9 cellular contexts compared by ENCODE assay signal in genomic region chr7:922334-923107, GRCh38. TPM values are rescaled to one million over a fixed set of nuclear protein-coding genes. Genes with fewer than 3 reads are reported as not detected.
DNase-seq lines count a peak whose midpoint lies in the region; ATAC-seq, FAIRE-seq and TF ChIP-seq lines count a peak whose summit lies in the region.
"Had no signal": no experiment of that assay in that cellular context is flagged by ENCODE, and none has a peak within 500 bp of the region (broad histone marks: within the 10 kb centered on the region; RNA-seq: fewer than 3 reads in every experiment).

No MANE protein-coding gene starts in this region.

- H3K27ac ChIP-seq in keratinocyte (ENCODE audit: control insufficient read depth, insufficient read depth, low read length) (no peak overlapping the region), stomach (peak overlapping the region; percentile 30 to 76 (median 64))
- H3K27ac ChIP-seq: cardiac muscle cell had no signal

- H3K36me3 ChIP-seq in keratinocyte (ENCODE audit: control insufficient read depth in 2 of 2, extremely low read depth in 1 of 2, insufficient read depth in 2 of 2, low read length in 2 of 2) (no peaks in the 10 kb centered on the region), stomach (peaks cover 0 to 14% (median 9%) of the 10 kb centered on the region in 4 donors)
- H3K36me3 ChIP-seq: cardiac muscle cell had no signal

- H3K4me3 ChIP-seq in keratinocyte (ENCODE audit: control insufficient read depth in 2 of 3, extremely low read depth in 1 of 3, insufficient read depth in 2 of 3, low read depth in 1 of 3, low read length in 3 of 3), result no peak overlapping the region
- H3K4me3 ChIP-seq in stomach, result peak overlapping the region in 3 of 4 donors; percentile 6 to 31 (median 17)
- H3K4me3 ChIP-seq: cardiac muscle cell had no signal

- TF ChIP-seq POLR2A in stomach (IDR thresholded peaks at IDR 0.05) (no peak), GM18505 (IDR thresholded peaks at IDR 0.05; ENCODE audit: borderline replicate concordance, extremely low read depth, insufficient read depth, insufficient read length) (no peak)

- TF ChIP-seq CTCF in keratinocyte (optimal IDR thresholded peaks at IDR 0.05 in 1 of 3, IDR thresholded peaks at IDR 0.05 in 1 of 3, conservative IDR thresholded peaks at IDR 0.05 in 1 of 3; ENCODE audit: extremely low read depth in 1 of 3, insufficient read depth in 2 of 3, low read length in 3 of 3), result no peak
- no peak for TF ChIP-seq CTCF in stomach (IDR thresholded peaks at IDR 0.05)

- H2AFZ ChIP-seq in keratinocyte (ENCODE audit: control insufficient read depth, low read length), result no peak overlapping the region

- H3K79me2 ChIP-seq in keratinocyte (ENCODE audit: control insufficient read depth, insufficient read depth, low read length), result no peaks in the 10 kb centered on the region

- intact Hi-C loops in stomach (cut with DNase I; ENCODE audit: low total_unique reads), result no loop called here

- FAIRE-seq in keratinocyte (lab: Jason Lieb, UNC), result no peak

- H3K9ac ChIP-seq in keratinocyte (ENCODE audit: control insufficient read depth, extremely low read depth, insufficient read depth, low read length), result no peak overlapping the region

- peak; percentile 52 for DNase-seq in activated CD8-positive, alpha-beta memory T cell treated with anti-CD3 and anti-CD28 coated beads, Interleukin-2, amount 50 U/mL, for 4 hours
- DNase-seq in keratinocyte (ENCODE audit: low read depth, low spot score), result no peak
- DNase-seq in stomach, result peak; percentile 21
- DNase-seq in NCI-H146 treated with DMSO at 0.1 percent for 48 hours (lab: John Stamatoyannopoulos, UW; ENCODE audit: unreplicated experiment), result no peak
- DNase-seq in DMS 273 treated with DMSO at 0.1 percent for 48 hours (lab: John Stamatoyannopoulos, UW), result no peak
- no peak for DNase-seq in NCI-H524 treated with DMSO at 0.1 percent for 48 hours (lab: John Stamatoyannopoulos, UW)

- H3K4me1 ChIP-seq in keratinocyte (ENCODE audit: control insufficient read depth, extremely low read depth, insufficient read depth, low read length) (peaks cover 9% of the 10 kb centered on the region), stomach (peaks cover 4 to 55% (median 37%) of the 10 kb centered on the region in 4 donors)

- H3K9me1 ChIP-seq in keratinocyte (ENCODE audit: control insufficient read depth, extremely low read depth, insufficient read depth, low read length), result no peaks in the 10 kb centered on the region

- H4K20me1 ChIP-seq in keratinocyte (ENCODE audit: control insufficient read depth, extremely low read depth, insufficient read depth, low read length), result no peaks in the 10 kb centered on the region

- H3K4me2 ChIP-seq in keratinocyte (ENCODE audit: control insufficient read depth, extremely low read depth, insufficient read depth, low read depth, low read length), result peak overlapping the region; percentile 16

- TF ChIP-seq EP300 in stomach (IDR thresholded peaks at IDR 0.05), result no peak

- 56 to 72% (median 64%) methylated on average over 25 to 29 of the region's 29 CpGs for WGBS in stomach, 5 donors

- ATAC-seq in HG03460 (IDR thresholded peaks at IDR 0.05; ENCODE audit: unreplicated experiment), result peak; percentile 2
- ATAC-seq in GM18505 (IDR thresholded peaks at IDR 0.05; ENCODE audit: unreplicated experiment), result no peak

- H3K9me3 ChIP-seq in keratinocyte (ENCODE audit: control insufficient read depth, low read depth, low read length) (no peaks in the 10 kb centered on the region), stomach (no peaks in the 10 kb centered on the region)

- dilution Hi-C loops in keratinocyte (cut with MboI; ENCODE audit: extremely low pct_ligation_motif_present, low sequenced_read_pairs), result no loop called here

- H3K27me3 ChIP-seq in keratinocyte (ENCODE audit: control insufficient read depth, extremely low read depth, insufficient read depth, low read length) (peaks cover 5% of the 10 kb centered on the region), stomach (no peaks in the 10 kb centered on the region)
- H3K27me3 ChIP-seq: cardiac muscle cell had no signal

RNA-seq across cellular contexts. Expression of gene ADAP1, which starts 32.0 kb away (rescaled TPM):
- polyA plus RNA-seq in keratinocyte (4.3 to 6.2 TPM (median 5.5 TPM) in 3 replicates), stomach (10 to 100 TPM; 16.0 to 30.5 (median 29.4) TPM)
- 6.9 TPM for polyA plus RNA-seq in keratinocyte (2011; ENCODE audit: low read depth)
- polyA plus RNA-seq in keratinocyte (2011; cell fraction: cytosol; rRNA removed), result 4.6 and 8.9 TPM in 2 replicates
- polyA plus RNA-seq in keratinocyte (2011; cell fraction: nucleus; rRNA removed), result 6.3 and 7.8 TPM in 2 replicates
- 4.8 and 11.4 TPM in 2 replicates for polyA plus RNA-seq in keratinocyte (2012; ENCODE audit: low replicate concordance)
- polyA minus RNA-seq in keratinocyte, result 6.1 to 10.8 TPM (median 6.8 TPM) in 3 replicates
- 9.8 TPM for polyA minus RNA-seq in keratinocyte (2011; cell fraction: cytosol; rRNA and poly(A)+ RNA removed)
- polyA minus RNA-seq in keratinocyte (2011; cell fraction: nucleus; rRNA and poly(A)+ RNA removed), result 3.2 and 5.8 TPM in 2 replicates
- 100 to 1,000 TPM in 1 of 5 donors, 10 to 100 TPM in 2, 1 to 10 TPM in 2; 2.2 to 169 (median 18.5) TPM for total RNA-seq in stomach

RNA-seq across cellular contexts. Expression of gene GET4, which starts 46.2 kb away (rescaled TPM):
- 21.1 to 32.0 TPM (median 22.9 TPM) in 3 replicates for polyA plus RNA-seq in keratinocyte
- 40.4 TPM for polyA plus RNA-seq in keratinocyte (2011; ENCODE audit: low read depth)
- polyA plus RNA-seq in keratinocyte (2011; cell fraction: cytosol; rRNA removed), result 14.0 and 26.1 TPM in 2 replicates
- polyA plus RNA-seq in keratinocyte (2011; cell fraction: nucleus; rRNA removed), result 50.3 and 70.5 TPM in 2 replicates
- polyA plus RNA-seq in keratinocyte (2012; ENCODE audit: low replicate concordance), result 26.7 and 47.3 TPM in 2 replicates
- 9.3 to 11.1 TPM (median 10.1 TPM) in 3 replicates for polyA minus RNA-seq in keratinocyte
- polyA minus RNA-seq in keratinocyte (2011; cell fraction: cytosol; rRNA and poly(A)+ RNA removed), result 33.4 TPM
- polyA minus RNA-seq in keratinocyte (2011; cell fraction: nucleus; rRNA and poly(A)+ RNA removed), result 10.4 and 14.1 TPM in 2 replicates
- 100 to 1,000 TPM in 1 of 5 donors, 10 to 100 TPM in 4; 22.4 to 140 (median 40.1) TPM for total RNA-seq in stomach
- polyA plus RNA-seq in stomach, result 10 to 100 TPM; 34.4 to 53.2 (median 53.0) TPM

RNA-seq across cellular contexts. Expression of gene COX19, which starts 52.8 kb away (rescaled TPM):
- polyA plus RNA-seq in keratinocyte, result 4.7 to 6.3 TPM (median 6.2 TPM) in 3 replicates
- 4.8 TPM for polyA plus RNA-seq in keratinocyte (2011; ENCODE audit: low read depth)
- 3.5 TPM in 2 replicates for polyA plus RNA-seq in keratinocyte (2011; cell fraction: cytosol; rRNA removed)
- 11.7 and 13.8 TPM in 2 replicates for polyA plus RNA-seq in keratinocyte (2011; cell fraction: nucleus; rRNA removed)
- 5.4 and 6.2 TPM in 2 replicates for polyA plus RNA-seq in keratinocyte (2012; ENCODE audit: low replicate concordance)
- polyA minus RNA-seq in keratinocyte, result 4.0 to 5.1 TPM (median 4.3 TPM) in 3 replicates
- 0.58 TPM for polyA minus RNA-seq in keratinocyte (2011; cell fraction: cytosol; rRNA and poly(A)+ RNA removed)
- polyA minus RNA-seq in keratinocyte (2011; cell fraction: nucleus; rRNA and poly(A)+ RNA removed), result 3.2 and 5.5 TPM in 2 replicates
- total RNA-seq in stomach, result 10 to 100 TPM in 3 of 5 donors, 1 to 10 TPM in 2; 2.3 to 26.6 (median 14.2) TPM
- 1 to 10 TPM; 3.9 to 6.5 (median 5.5) TPM for polyA plus RNA-seq in stomach

Comparison
In these comparisons a context has a peak if more than half of its experiments do, and no peak if none do; other contexts are left out.
1. DNase-seq: peak in activated CD8-positive, alpha-beta memory T cell treated with anti-CD3 and anti-CD28 coated beads, Interleukin-2, amount 50 U/mL, for 4 hours (single experiment) and stomach (single experiment); none in keratinocyte (single experiment), NCI-H146 treated with DMSO at 0.1 percent for 48 hours (single experiment), DMS 273 treated with DMSO at 0.1 percent for 48 hours (single experiment) and NCI-H524 treated with DMSO at 0.1 percent for 48 hours (single experiment).
2. H3K4me3 ChIP-seq: peak in stomach (3 of 4); none in keratinocyte (0 of 3).